ENCODE assay signal across 1 cellular context in the genomic region with DNA sequence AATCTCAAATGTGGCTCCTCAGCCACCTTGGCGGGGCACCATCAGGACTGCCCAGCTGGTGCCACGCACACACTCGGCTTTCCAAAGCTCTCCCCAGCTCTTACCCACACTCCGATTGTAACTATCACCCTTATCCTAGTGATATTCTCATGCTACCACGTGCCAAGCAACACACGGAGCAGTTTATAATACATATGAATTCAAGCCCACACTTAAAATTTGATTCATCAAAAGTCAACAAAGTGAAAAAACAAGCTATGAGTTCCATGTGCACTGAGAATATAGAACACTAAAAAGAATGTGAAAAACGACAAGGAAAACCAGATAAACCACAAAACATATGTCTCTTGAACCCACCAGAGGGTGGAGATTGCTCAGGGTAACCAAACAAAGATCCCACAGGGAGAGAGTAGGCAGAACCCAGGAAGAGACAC.
TF ChIP-seq lines count a peak whose summit lies in the region.

No MANE protein-coding gene starts in this region.

TF ChIP-seq in GM23338, 12 proteins besides CTCF, POLR2A, EP300 and RAD21 (continued from another document):
- TF ChIP-seq, protein P1, sequence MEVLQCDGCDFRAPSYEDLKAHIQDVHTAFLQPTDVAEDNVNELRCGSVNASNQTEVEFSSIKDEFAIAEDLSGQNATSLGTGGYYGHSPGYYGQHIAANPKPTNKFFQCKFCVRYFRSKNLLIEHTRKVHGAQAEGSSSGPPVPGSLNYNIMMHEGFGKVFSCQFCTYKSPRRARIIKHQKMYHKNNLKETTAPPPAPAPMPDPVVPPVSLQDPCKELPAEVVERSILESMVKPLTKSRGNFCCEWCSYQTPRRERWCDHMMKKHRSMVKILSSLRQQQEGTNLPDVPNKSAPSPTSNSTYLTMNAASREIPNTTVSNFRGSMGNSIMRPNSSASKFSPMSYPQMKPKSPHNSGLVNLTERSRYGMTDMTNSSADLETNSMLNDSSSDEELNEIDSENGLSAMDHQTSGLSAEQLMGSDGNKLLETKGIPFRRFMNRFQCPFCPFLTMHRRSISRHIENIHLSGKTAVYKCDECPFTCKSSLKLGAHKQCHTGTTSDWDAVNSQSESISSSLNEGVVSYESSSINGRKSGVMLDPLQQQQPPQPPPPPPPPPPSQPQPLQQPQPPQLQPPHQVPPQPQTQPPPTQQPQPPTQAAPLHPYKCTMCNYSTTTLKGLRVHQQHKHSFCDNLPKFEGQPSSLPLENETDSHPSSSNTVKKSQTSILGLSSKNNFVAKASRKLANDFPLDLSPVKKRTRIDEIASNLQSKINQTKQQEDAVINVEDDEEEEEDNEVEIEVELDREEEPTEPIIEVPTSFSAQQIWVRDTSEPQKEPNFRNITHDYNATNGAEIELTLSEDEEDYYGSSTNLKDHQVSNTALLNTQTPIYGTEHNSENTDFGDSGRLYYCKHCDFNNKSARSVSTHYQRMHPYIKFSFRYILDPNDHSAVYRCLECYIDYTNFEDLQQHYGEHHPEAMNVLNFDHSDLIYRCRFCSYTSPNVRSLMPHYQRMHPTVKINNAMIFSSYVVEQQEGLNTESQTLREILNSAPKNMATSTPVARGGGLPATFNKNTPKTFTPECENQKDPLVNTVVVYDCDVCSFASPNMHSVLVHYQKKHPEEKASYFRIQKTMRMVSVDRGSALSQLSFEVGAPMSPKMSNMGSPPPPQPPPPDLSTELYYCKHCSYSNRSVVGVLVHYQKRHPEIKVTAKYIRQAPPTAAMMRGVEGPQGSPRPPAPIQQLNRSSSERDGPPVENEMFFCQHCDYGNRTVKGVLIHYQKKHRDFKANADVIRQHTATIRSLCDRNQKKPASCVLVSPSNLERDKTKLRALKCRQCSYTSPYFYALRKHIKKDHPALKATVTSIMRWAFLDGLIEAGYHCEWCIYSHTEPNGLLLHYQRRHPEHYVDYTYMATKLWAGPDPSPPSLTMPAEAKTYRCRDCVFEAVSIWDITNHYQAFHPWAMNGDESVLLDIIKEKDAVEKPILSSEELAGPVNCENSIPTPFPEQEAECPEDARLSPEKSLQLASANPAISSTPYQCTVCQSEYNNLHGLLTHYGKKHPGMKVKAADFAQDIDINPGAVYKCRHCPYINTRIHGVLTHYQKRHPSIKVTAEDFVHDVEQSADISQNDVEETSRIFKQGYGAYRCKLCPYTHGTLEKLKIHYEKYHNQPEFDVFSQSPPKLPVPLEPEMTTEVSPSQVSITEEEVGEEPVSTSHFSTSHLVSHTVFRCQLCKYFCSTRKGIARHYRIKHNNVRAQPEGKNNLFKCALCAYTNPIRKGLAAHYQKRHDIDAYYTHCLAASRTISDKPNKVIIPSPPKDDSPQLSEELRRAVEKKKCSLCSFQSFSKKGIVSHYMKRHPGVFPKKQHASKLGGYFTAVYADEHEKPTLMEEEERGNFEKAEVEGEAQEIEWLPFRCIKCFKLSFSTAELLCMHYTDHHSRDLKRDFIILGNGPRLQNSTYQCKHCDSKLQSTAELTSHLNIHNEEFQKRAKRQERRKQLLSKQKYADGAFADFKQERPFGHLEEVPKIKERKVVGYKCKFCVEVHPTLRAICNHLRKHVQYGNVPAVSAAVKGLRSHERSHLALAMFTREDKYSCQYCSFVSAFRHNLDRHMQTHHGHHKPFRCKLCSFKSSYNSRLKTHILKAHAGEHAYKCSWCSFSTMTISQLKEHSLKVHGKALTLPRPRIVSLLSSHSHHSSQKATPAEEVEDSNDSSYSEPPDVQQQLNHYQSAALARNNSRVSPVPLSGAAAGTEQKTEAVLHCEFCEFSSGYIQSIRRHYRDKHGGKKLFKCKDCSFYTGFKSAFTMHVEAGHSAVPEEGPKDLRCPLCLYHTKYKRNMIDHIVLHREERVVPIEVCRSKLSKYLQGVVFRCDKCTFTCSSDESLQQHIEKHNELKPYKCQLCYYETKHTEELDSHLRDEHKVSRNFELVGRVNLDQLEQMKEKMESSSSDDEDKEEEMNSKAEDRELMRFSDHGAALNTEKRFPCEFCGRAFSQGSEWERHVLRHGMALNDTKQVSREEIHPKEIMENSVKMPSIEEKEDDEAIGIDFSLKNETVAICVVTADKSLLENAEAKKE (CRISPR knock-in tag; IDR thresholded peaks at IDR 0.05) = no peak
- TF ChIP-seq, protein P2, sequence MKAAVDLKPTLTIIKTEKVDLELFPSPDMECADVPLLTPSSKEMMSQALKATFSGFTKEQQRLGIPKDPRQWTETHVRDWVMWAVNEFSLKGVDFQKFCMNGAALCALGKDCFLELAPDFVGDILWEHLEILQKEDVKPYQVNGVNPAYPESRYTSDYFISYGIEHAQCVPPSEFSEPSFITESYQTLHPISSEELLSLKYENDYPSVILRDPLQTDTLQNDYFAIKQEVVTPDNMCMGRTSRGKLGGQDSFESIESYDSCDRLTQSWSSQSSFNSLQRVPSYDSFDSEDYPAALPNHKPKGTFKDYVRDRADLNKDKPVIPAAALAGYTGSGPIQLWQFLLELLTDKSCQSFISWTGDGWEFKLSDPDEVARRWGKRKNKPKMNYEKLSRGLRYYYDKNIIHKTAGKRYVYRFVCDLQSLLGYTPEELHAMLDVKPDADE (IDR thresholded peaks at IDR 0.05) = no peak
- TF ChIP-seq CREB1 (CRISPR knock-in tag; IDR thresholded peaks at IDR 0.05; ENCODE audit: low read depth) = no peak
- TF ChIP-seq POLR2AphosphoS5 (IDR thresholded peaks at IDR 0.05; ENCODE audit: low read depth) = no peak
- no peak for TF ChIP-seq JUNB (IDR thresholded peaks at IDR 0.05; ENCODE audit: unreplicated experiment)
- TF ChIP-seq, protein P3, sequence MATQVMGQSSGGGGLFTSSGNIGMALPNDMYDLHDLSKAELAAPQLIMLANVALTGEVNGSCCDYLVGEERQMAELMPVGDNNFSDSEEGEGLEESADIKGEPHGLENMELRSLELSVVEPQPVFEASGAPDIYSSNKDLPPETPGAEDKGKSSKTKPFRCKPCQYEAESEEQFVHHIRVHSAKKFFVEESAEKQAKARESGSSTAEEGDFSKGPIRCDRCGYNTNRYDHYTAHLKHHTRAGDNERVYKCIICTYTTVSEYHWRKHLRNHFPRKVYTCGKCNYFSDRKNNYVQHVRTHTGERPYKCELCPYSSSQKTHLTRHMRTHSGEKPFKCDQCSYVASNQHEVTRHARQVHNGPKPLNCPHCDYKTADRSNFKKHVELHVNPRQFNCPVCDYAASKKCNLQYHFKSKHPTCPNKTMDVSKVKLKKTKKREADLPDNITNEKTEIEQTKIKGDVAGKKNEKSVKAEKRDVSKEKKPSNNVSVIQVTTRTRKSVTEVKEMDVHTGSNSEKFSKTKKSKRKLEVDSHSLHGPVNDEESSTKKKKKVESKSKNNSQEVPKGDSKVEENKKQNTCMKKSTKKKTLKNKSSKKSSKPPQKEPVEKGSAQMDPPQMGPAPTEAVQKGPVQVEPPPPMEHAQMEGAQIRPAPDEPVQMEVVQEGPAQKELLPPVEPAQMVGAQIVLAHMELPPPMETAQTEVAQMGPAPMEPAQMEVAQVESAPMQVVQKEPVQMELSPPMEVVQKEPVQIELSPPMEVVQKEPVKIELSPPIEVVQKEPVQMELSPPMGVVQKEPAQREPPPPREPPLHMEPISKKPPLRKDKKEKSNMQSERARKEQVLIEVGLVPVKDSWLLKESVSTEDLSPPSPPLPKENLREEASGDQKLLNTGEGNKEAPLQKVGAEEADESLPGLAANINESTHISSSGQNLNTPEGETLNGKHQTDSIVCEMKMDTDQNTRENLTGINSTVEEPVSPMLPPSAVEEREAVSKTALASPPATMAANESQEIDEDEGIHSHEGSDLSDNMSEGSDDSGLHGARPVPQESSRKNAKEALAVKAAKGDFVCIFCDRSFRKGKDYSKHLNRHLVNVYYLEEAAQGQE (IDR thresholded peaks at IDR 0.05; ENCODE audit: unreplicated experiment) = no peak
- TF ChIP-seq STAT1 (IDR thresholded peaks at IDR 0.05; ENCODE audit: unreplicated experiment) = no peak
